ENCODE assay signal across 12 cellular contexts in genomic region chr11:31809543-31809856, GRCh38. TPM values are rescaled to one million over a fixed set of nuclear protein-coding genes. Genes with fewer than 3 reads are reported as not detected.
DNase-seq lines count a peak whose midpoint lies in the region; ATAC-seq, FAIRE-seq and TF ChIP-seq lines count a peak whose summit lies in the region.
"Had no signal": no experiment of that assay in that cellular context is flagged by ENCODE, and none has a peak within 500 bp of the region (broad histone marks: within the 10 kb centered on the region; RNA-seq: fewer than 3 reads in every experiment).

No MANE protein-coding gene starts in this region.

- H3K79me2 ChIP-seq in HepG2 (ENCODE audit: insufficient read depth, low read length) (no peaks in the 10 kb centered on the region), keratinocyte (ENCODE audit: control insufficient read depth, insufficient read depth, low read length) (no peaks in the 10 kb centered on the region)

- H3K27ac Mint-ChIP-seq in activated T-helper 17 cell treated with anti-CD3 and anti-CD28 coated beads, Interleukin-2, amount 50 U/mL, for 72 hours = no peak overlapping the region

- H3K36me3 ChIP-seq in HepG2 (replicated peaks in 1 of 2; ENCODE audit: control insufficient read depth in 1 of 2, insufficient read depth in 2 of 2, low read length in 2 of 2) (no peaks in the 10 kb centered on the region), right lobe of liver (no peaks in the 10 kb centered on the region), keratinocyte (ENCODE audit: control insufficient read depth in 2 of 2, extremely low read depth in 1 of 2, insufficient read depth in 2 of 2, low read length in 2 of 2) (no peaks in the 10 kb centered on the region)
- H3K36me3 ChIP-seq: esophagus squamous epithelium had no signal

- BruUV-seq in HepG2 (replicated peaks; lab: Mats Ljungman, UMichigan) = no TSS peak

- H3K27me3 Mint-ChIP-seq in activated T-helper 17 cell treated with anti-CD3 and anti-CD28 coated beads, Interleukin-2, amount 50 U/mL, for 72 hours = peaks cover 57% of the 10 kb centered on the region

- H3K4me3 ChIP-seq in HepG2 (replicated peaks in 1 of 3; ENCODE audit: insufficient read depth in 1 of 3, low read depth in 2 of 3, low read length in 3 of 3) = peak overlapping the region in 1 of 3 experiments; percentile 54; a peak in 2 of 6 replicates
- H3K4me3 ChIP-seq in right lobe of liver = no peak overlapping the region
- H3K4me3 ChIP-seq in keratinocyte (ENCODE audit: control insufficient read depth in 2 of 3, extremely low read depth in 1 of 3, insufficient read depth in 2 of 3, low read depth in 1 of 3, low read length in 3 of 3) = peak overlapping the region in 1 of 3 experiments; percentile 55
- H3K4me3 ChIP-seq: lung had no signal

- 4% methylated on average over 6 of the region's 6 CpGs for WGBS in HepG2 (ENCODE audit: low lambda C conversion rate)
- WGBS in right lobe of liver (ENCODE audit: insufficient coverage, low coverage, low lambda C conversion rate, missing lambda C conversion rate) = 24% methylated on average over 6 of the region's 6 CpGs

- H3K9me3 Mint-ChIP-seq in activated T-helper 17 cell treated with anti-CD3 and anti-CD28 coated beads, Interleukin-2, amount 50 U/mL, for 72 hours = no peaks in the 10 kb centered on the region

- TF ChIP-seq POLR2A in HepG2 (IDR thresholded peaks at IDR 0.05; ENCODE audit: insufficient read depth in 1 of 2, low read depth in 2 of 2, low read length in 2 of 2) (no peak), right lobe of liver (IDR thresholded peaks at IDR 0.05) (no peak)

- H2AFZ ChIP-seq in HepG2 (ENCODE audit: low read length) (no peak overlapping the region), keratinocyte (ENCODE audit: control insufficient read depth, low read length) (no peak overlapping the region)

- in situ Hi-C loops in HepG2 (cut with HindIII; ENCODE audit: extremely low pct_ligation_motif_present, low pct_unique_long_range_greater_than_20kb) = no loop called here

- no peak for DNase-seq in HepG2 (ENCODE audit: low spot score)
- no peak for DNase-seq in right lobe of liver
- no peak for DNase-seq in keratinocyte (ENCODE audit: low read depth, low spot score)
- no peak for DNase-seq in NCI-H526 (lab: John Stamatoyannopoulos, UW)
- DNase-seq in Kasumi-1 (lab: John Stamatoyannopoulos, UW) = no peak
- DNase-seq in A172 (ENCODE audit: low spot score) = no peak
- DNase-seq in retina = no peak
- DNase-seq: activated gamma-delta T cell treated with Interleukin-2 at 50 U/mL for 16 hours, esophagus squamous epithelium had no signal

- H3K9me3 ChIP-seq in HepG2 (ENCODE audit: low read length) (no peaks in the 10 kb centered on the region), right lobe of liver (no peaks in the 10 kb centered on the region), keratinocyte (ENCODE audit: control insufficient read depth, low read depth, low read length) (no peaks in the 10 kb centered on the region)
- H3K9me3 ChIP-seq: esophagus squamous epithelium had no signal

- H3K4me3 Mint-ChIP-seq in activated T-helper 17 cell treated with anti-CD3 and anti-CD28 coated beads, Interleukin-2, amount 50 U/mL, for 72 hours = peak overlapping the region; percentile 68

- H3K9ac ChIP-seq in HepG2 (ENCODE audit: insufficient read depth, low read depth, low read length) = no peak overlapping the region
- no peak overlapping the region for H3K9ac ChIP-seq in keratinocyte (ENCODE audit: control insufficient read depth, extremely low read depth, insufficient read depth, low read length)

- H3K36me3 Mint-ChIP-seq in activated T-helper 17 cell treated with anti-CD3 and anti-CD28 coated beads, Interleukin-2, amount 50 U/mL, for 72 hours (ENCODE audit: low read depth) = peaks cover 35% of the 10 kb centered on the region

- TF ChIP-seq CTCF in HepG2 (CRISPR knock-in tag; IDR thresholded peaks at IDR 0.05) (no peak), right lobe of liver (IDR thresholded peaks at IDR 0.05) (no peak), keratinocyte (optimal IDR thresholded peaks at IDR 0.05 in 1 of 3, IDR thresholded peaks at IDR 0.05 in 1 of 3, conservative IDR thresholded peaks at IDR 0.05 in 1 of 3; ENCODE audit: extremely low read depth in 1 of 3, insufficient read depth in 2 of 3, low read length in 3 of 3) (no peak)

- H4K20me1 ChIP-seq in HepG2 (ENCODE audit: insufficient read depth, low read length) = peaks cover 5% of the 10 kb centered on the region; the same call in 1 of the 2 replicates
- H4K20me1 ChIP-seq in keratinocyte (ENCODE audit: control insufficient read depth, extremely low read depth, insufficient read depth, low read length) = peaks cover 3% of the 10 kb centered on the region

- FAIRE-seq in HepG2 (lab: Jason Lieb, UNC) (no peak), keratinocyte (lab: Jason Lieb, UNC) (no peak)

- peaks cover 45% of the 10 kb centered on the region for H3K4me1 ChIP-seq in HepG2 (ENCODE audit: insufficient read depth, low read length)
- peaks cover 0 to 41% (median 15%) of the 10 kb centered on the region in 4 donors for H3K4me1 ChIP-seq in right lobe of liver
- H3K4me1 ChIP-seq in keratinocyte (ENCODE audit: control insufficient read depth, extremely low read depth, insufficient read depth, low read length) = peaks cover 24% of the 10 kb centered on the region

- H3K27me3 ChIP-seq in HepG2 (ENCODE audit: control insufficient read depth in 1 of 2, insufficient read depth in 2 of 2, low read length in 2 of 2) = peaks cover 25 to 73% of the 10 kb centered on the region in 2 experiments; a peak in 4 of 5 replicates
- peaks cover 48 to 82% of the 10 kb centered on the region in 2 donors for H3K27me3 ChIP-seq in right lobe of liver
- H3K27me3 ChIP-seq in keratinocyte (ENCODE audit: control insufficient read depth, extremely low read depth, insufficient read depth, low read length) = peaks cover 100% of the 10 kb centered on the region

- no peaks in the 10 kb centered on the region for H3K9me1 ChIP-seq in keratinocyte (ENCODE audit: control insufficient read depth, extremely low read depth, insufficient read depth, low read length)

- intact Hi-C loops in HepG2 (cut with micrococcal nuclease; ENCODE audit: unreplicated experiment) = no loop called here
- intact Hi-C loops in right lobe of liver (cut with DNase I) = no loop called here

- TF ChIP-seq RAD21 in HepG2 (CRISPR knock-in tag; IDR thresholded peaks at IDR 0.05) = no peak

- H3K4me1 Mint-ChIP-seq in activated T-helper 17 cell treated with anti-CD3 and anti-CD28 coated beads, Interleukin-2, amount 50 U/mL, for 72 hours = peaks cover 22% of the 10 kb centered on the region

- dilution Hi-C loops in keratinocyte (cut with MboI; ENCODE audit: extremely low pct_ligation_motif_present, low sequenced_read_pairs) = no loop called here

- CTCF ChIA-PET in HepG2 (lab: Yijun Ruan, JAX; ENCODE audit: low intra/inter-chr PET ratio, low total read pairs) = no interaction called here

- H3K27ac ChIP-seq in HepG2 (ENCODE audit: extremely low read length, insufficient read depth, low read length) (no peak overlapping the region), right lobe of liver (no peak overlapping the region), keratinocyte (ENCODE audit: control insufficient read depth, insufficient read depth, low read length) (no peak overlapping the region)
- H3K27ac ChIP-seq: esophagus squamous epithelium had no signal

- TF ChIP-seq EP300 in HepG2 (IDR thresholded peaks at IDR 0.05; ENCODE audit: low read depth in 2 of 2, low read length in 2 of 2) = no peak
- no peak for TF ChIP-seq EP300 in HepG2 (CRISPR knock-in tag; IDR thresholded peaks at IDR 0.05; ENCODE audit: borderline replicate concordance)

- no peak for ATAC-seq in HepG2
- ATAC-seq in right lobe of liver = no peak
- ATAC-seq in activated T-helper 17 cell treated with anti-CD3 and anti-CD28 coated beads, Interleukin-2, amount 50 U/mL, for 72 hours (replicated peaks) = no peak

- POLR2A ChIA-PET in HepG2 (lab: Yijun Ruan, JAX) = no interaction called here

- H3K4me2 ChIP-seq in HepG2 (ENCODE audit: low read depth, low read length) = peak overlapping the region; percentile 89
- peak overlapping the region; percentile 72 for H3K4me2 ChIP-seq in keratinocyte (ENCODE audit: control insufficient read depth, extremely low read depth, insufficient read depth, low read depth, low read length)

RNA-seq across cellular contexts. Expression of gene PAX6, which starts 1.6 kb away (rescaled TPM):
- total RNA-seq in HepG2 (2016; rRNA removed; fragmentation: Illumina TruSeq; extraction: Trizol) = 0.15 TPM in 1 of 2 replicates, not detected in the other
- total RNA-seq in HepG2 (2016; cell fraction: cytosol; rRNA removed; fragmentation: Illumina TruSeq; extraction: Trizol; ENCODE audit: low read depth) = 0.20 TPM in 1 of 2 replicates, not detected in the other
- 0.15 TPM in 1 of 2 replicates, not detected in the other for total RNA-seq in HepG2 (2016; cell fraction: insoluble cytoplasmic fraction; rRNA removed; fragmentation: Illumina TruSeq; extraction: Trizol)
- 0.19 and 0.21 TPM in 2 replicates for total RNA-seq in HepG2 (2016; cell fraction: membrane; rRNA removed; fragmentation: Illumina TruSeq; extraction: Trizol)
- 0.28 TPM in 1 of 2 replicates, not detected in the other for total RNA-seq in HepG2 (2016; cell fraction: nucleus; rRNA removed; fragmentation: Illumina TruSeq; extraction: Trizol)
- 0.67 and 1.1 TPM in 2 replicates for polyA plus RNA-seq in HepG2 (2011; rRNA removed)
- polyA plus RNA-seq in HepG2 (2011; cell fraction: cytosol; rRNA removed) = 0.79 and 0.93 TPM in 2 replicates
- 2.4 and 2.6 TPM in 2 replicates for polyA plus RNA-seq in HepG2 (2011; cell fraction: nucleus; rRNA removed)
- 0.09 and 0.31 TPM in 2 replicates for polyA plus RNA-seq in HepG2 (2012)
- 0.29 TPM in 1 of 2 replicates, not detected in the other for polyA plus RNA-seq in HepG2 (2016; cell fraction: cytosol; fragmentation: Illumina TruSeq; extraction: Trizol; ENCODE audit: low read depth)
- polyA plus RNA-seq in HepG2 (2016; cell fraction: insoluble cytoplasmic fraction; fragmentation: Illumina TruSeq; extraction: Trizol; ENCODE audit: low read depth) = 0.34 TPM in 1 of 2 replicates, not detected in the other
- 0.21 TPM in 1 of 2 replicates, not detected in the other for polyA plus RNA-seq in HepG2 (2016; cell fraction: membrane; fragmentation: Illumina TruSeq; extraction: Trizol; ENCODE audit: low read depth)
- polyA plus RNA-seq in HepG2 (2016; cell fraction: nucleus; fragmentation: Illumina TruSeq; extraction: Trizol; ENCODE audit: insufficient read depth, low read depth) = 0.31 and 0.36 TPM in 2 replicates
- 2.3 and 18.4 TPM in 2 replicates for polyA minus RNA-seq in HepG2 (2011; rRNA and poly(A)+ RNA removed; ENCODE audit: low replicate concordance)
- 0.69 TPM in 1 of 2 replicates, not detected in the other for polyA minus RNA-seq in HepG2 (2011; cell fraction: cytosol; rRNA and poly(A)+ RNA removed)
- 1.5 and 2.3 TPM in 2 replicates for polyA minus RNA-seq in HepG2 (2011; cell fraction: nucleus; rRNA and poly(A)+ RNA removed)
- total RNA-seq in right lobe of liver = not detected
- not detected for total RNA-seq in activated T-helper 17 cell treated with anti-CD3 and anti-CD28 coated beads, Interleukin-2, amount 50 U/mL, for 72 hours
- polyA plus RNA-seq in keratinocyte = 0.12 to 0.15 TPM in 2 of 3 replicates, not detected in the other
- polyA plus RNA-seq in keratinocyte (2011; ENCODE audit: low read depth) = not detected
- polyA plus RNA-seq in keratinocyte (2011; cell fraction: cytosol; rRNA removed) = not detected in 2 replicates
- 0.15 and 0.23 TPM in 2 replicates for polyA plus RNA-seq in keratinocyte (2011; cell fraction: nucleus; rRNA removed)
- polyA plus RNA-seq in keratinocyte (2012; ENCODE audit: low replicate concordance) = not detected in 2 replicates
- polyA minus RNA-seq in keratinocyte = not detected in 3 replicates
- not detected for polyA minus RNA-seq in keratinocyte (2011; cell fraction: cytosol; rRNA and poly(A)+ RNA removed)
- not detected in 2 replicates for polyA minus RNA-seq in keratinocyte (2011; cell fraction: nucleus; rRNA and poly(A)+ RNA removed)
- 0.14 and 2.3 TPM in 2 replicates for total RNA-seq in A172 (2014; rRNA removed; shearing (Covaris generic))
- total RNA-seq: lung; T-helper 2 cell treated with Interferon-gamma antibody and Interleukin-4, amounts not matched to agents 100 ng/mL and 5 ng/mL, for 36 hours had no signal
